In the genomic region with DNA sequence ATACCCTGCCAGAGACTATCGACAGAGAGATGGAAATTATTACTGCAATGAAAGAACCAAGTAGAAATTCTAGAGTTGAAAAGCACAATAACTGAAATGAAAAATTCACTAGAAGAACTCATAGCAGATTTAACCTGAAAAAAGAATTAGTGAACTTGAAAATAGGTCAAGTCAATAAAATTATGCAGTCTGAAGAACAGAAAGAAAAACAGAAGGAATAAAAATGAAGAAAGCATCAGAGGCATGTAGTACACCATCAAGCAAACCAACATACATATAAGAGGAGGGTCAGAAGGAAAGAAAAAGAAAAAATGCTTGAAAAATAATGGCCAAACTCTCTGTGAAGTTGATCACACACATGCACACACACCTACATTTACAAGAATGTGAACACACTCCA, we compare ENCODE assay signal across 31 cellular contexts.
"Had no signal": no experiment of that assay in that cellular context is flagged by ENCODE, and none has a peak within 500 bp of the region (broad histone marks: within the 10 kb centered on the region; RNA-seq: fewer than 3 reads in every experiment).

No MANE protein-coding gene starts in this region.

- H3K27me3 Mint-ChIP-seq: activated naive CD8-positive, alpha-beta T cell had no signal

- H3K27ac Mint-ChIP-seq: activated B cell treated with CpG ODN at 0.5 μM for 24 hours; activated CD8-positive, alpha-beta T cell treated with anti-CD3 and anti-CD28 coated beads for 36 hours; activated naive CD8-positive, alpha-beta T cell; dendritic cell treated with granulocyte-macrophage colony-stimulating factor and Interleukin-4, amounts not matched to agents 40 ng/mL and 50 ng/mL, for 4 days; T-helper 1 cell treated with Interleukin-12 subunit alpha and Interleukin-12 subunit beta and Interleukin-4 antibody, amounts not matched to agents 30 μg/mL and 1 μg/mL, for 36 hours had no signal

- H3K27me3 ChIP-seq: brain microvascular endothelial cell, dorsolateral prefrontal cortex, esophagus squamous epithelium, gastroesophageal sphincter, heart right ventricle, hepatocyte had no signal

- H3K27ac ChIP-seq: brain microvascular endothelial cell, coronary artery, dorsolateral prefrontal cortex, esophagus squamous epithelium, gastroesophageal sphincter, heart right ventricle, hepatocyte, WERI-Rb-1 had no signal

- FAIRE-seq: astrocyte, bronchial epithelial cell had no signal

- H3K4me3 ChIP-seq: coronary artery, dorsolateral prefrontal cortex, esophagus squamous epithelium, gastroesophageal sphincter, heart right ventricle, hepatocyte had no signal

- H3K4me3 Mint-ChIP-seq: activated B cell treated with CpG ODN at 0.5 μM for 24 hours; activated CD8-positive, alpha-beta T cell treated with anti-CD3 and anti-CD28 coated beads for 36 hours; activated naive CD8-positive, alpha-beta T cell; central memory CD8-positive, alpha-beta T cell; dendritic cell treated with granulocyte-macrophage colony-stimulating factor and Interleukin-4, amounts not matched to agents 40 ng/mL and 50 ng/mL, for 4 days; T-helper 1 cell treated with Interleukin-12 subunit alpha and Interleukin-12 subunit beta and Interleukin-4 antibody, amounts not matched to agents 30 μg/mL and 1 μg/mL, for 36 hours had no signal

- H3K36me3 ChIP-seq: brain microvascular endothelial cell, esophagus squamous epithelium, gastroesophageal sphincter, heart right ventricle had no signal

- DNase-seq: activated B cell treated with CpG ODN at 0.5 μM for 24 hours; activated CD4-positive, alpha-beta T cell treated with anti-CD3 and anti-CD28 coated beads for 48 hours; activated CD4-positive, alpha-beta T cell treated with anti-CD3 and anti-CD28 coated beads, Interleukin-2, amount 50 U/mL, for 1 hour; activated CD4-positive, alpha-beta T cell treated with anti-CD3 and anti-CD28 coated beads, Interleukin-2, amount 50 U/mL, for 48 hours; activated CD8-positive, alpha-beta memory T cell treated with anti-CD3 and anti-CD28 coated beads for 24 hours; activated CD8-positive, alpha-beta T cell treated with anti-CD3 and anti-CD28 coated beads for 36 hours; activated gamma-delta T cell; activated naive CD4-positive, alpha-beta T cell treated with anti-CD3 and anti-CD28 coated beads, Interleukin-2, amount 50 U/mL, for 16 hours; activated naive CD4-positive, alpha-beta T cell treated with Interleukin-2 at 50 U/mL for 16 hours; activated T-cell treated with anti-CD3 and anti-CD28 coated beads, Interleukin-2, amount 50 U/mL, for 48 hours; amniotic stem cell; anterior cingulate cortex; brain microvascular endothelial cell; dorsolateral prefrontal cortex; effector memory CD4-positive, alpha-beta T cell; erythroblast; esophagus squamous epithelium; foreskin melanocyte; heart right ventricle; T1000; WERI-Rb-1 had no signal

- H3K4me2 ChIP-seq: hepatocyte had no signal

- H2AFZ ChIP-seq: hepatocyte had no signal

- ATAC-seq: activated CD4-positive, CD25-positive, alpha-beta regulatory T cell treated with anti-CD3 and anti-CD28 coated beads, Interleukin-2, amount 50 U/mL, for 24 hours; activated CD8-positive, alpha-beta T cell treated with anti-CD3 and anti-CD28 coated beads for 36 hours; gastroesophageal sphincter; heart right ventricle had no signal
